ENCODE assay signal across 10 cellular contexts in genomic region chr4:15410750-15411149, GRCh38. TPM values are rescaled to one million over a fixed set of nuclear protein-coding genes. Genes with fewer than 3 reads are reported as not detected.
DNase-seq lines count a peak whose midpoint lies in the region; ATAC-seq and TF ChIP-seq lines count a peak whose summit lies in the region.
"Had no signal": no experiment of that assay in that cellular context is flagged by ENCODE, and none has a peak within 500 bp of the region (broad histone marks: within the 10 kb centered on the region; RNA-seq: fewer than 3 reads in every experiment).

No MANE protein-coding gene starts in this region.

- CTCF ChIA-PET in SK-N-SH (lab: Yijun Ruan, JAX): interaction anchor here (2.0 kb wide), 1 partner anchor 47 kb away, joined by 9 read pairs; no protein-coding TSS in a partner anchor

- H3K4me3 ChIP-seq in BLaER1 treated with 17β-estradiol and CSF1 and Interleukin-3, amounts not matched to agents 10 nM and 100 nM: peak overlapping the region in 2 of 10 experiments; percentile 12 to 24; a peak in 4 of 20 replicates
- no peak overlapping the region for H3K4me3 ChIP-seq in SK-N-SH (ENCODE audit: low read depth in 2 of 2, low read length in 1 of 2)
- no peak overlapping the region for H3K4me3 ChIP-seq in hepatocyte
- H3K4me3 ChIP-seq: right atrium auricular region, suprapubic skin had no signal

- peak overlapping the region in 7 of 11 experiments; percentile 10 to 69 (median 43); a peak in 10 of 22 replicates for H3K9ac ChIP-seq in BLaER1 treated with 17β-estradiol and CSF1 and Interleukin-3, amounts not matched to agents 10 nM and 100 nM
- no peak overlapping the region for H3K9ac ChIP-seq in SK-N-SH

- H3K4me2 ChIP-seq in BLaER1 treated with 17β-estradiol and CSF1 and Interleukin-3, amounts not matched to agents 10 nM and 100 nM: peak overlapping the region; percentile 62 to 86 (median 72)
- no peak overlapping the region for H3K4me2 ChIP-seq in SK-N-SH
- peak overlapping the region; percentile 11 for H3K4me2 ChIP-seq in hepatocyte

- WGBS in SK-N-SH (ENCODE audit: low lambda C conversion rate): 37% methylated on average over 6 of the region's 6 CpGs
- WGBS in hepatocyte (ENCODE audit: low lambda C conversion rate, missing lambda C conversion rate): 30% methylated on average over 6 of the region's 6 CpGs

- no peaks in the 10 kb centered on the region for H3K9me3 Mint-ChIP-seq in mesothelial cell of epicardium

- no peak overlapping the region for H3K27ac Mint-ChIP-seq in mesothelial cell of epicardium

- H3K27me3 Mint-ChIP-seq in mesothelial cell of epicardium (ENCODE audit: low read depth): no peaks in the 10 kb centered on the region

- TF ChIP-seq EP300 in SK-N-SH (IDR thresholded peaks at IDR 0.05; ENCODE audit: borderline replicate concordance in 1 of 2, low read depth in 1 of 2, low read length in 1 of 2): peak in 1 of 2 experiments; percentile 77; a peak in 2 of 4 replicates

- TF ChIP-seq CTCF in SK-N-SH (IDR thresholded peaks at IDR 0.05) (no peak), hepatocyte (IDR thresholded peaks at IDR 0.05; ENCODE audit: poor library complexity) (no peak), mesothelial cell of epicardium (IDR thresholded peaks at IDR 0.05; ENCODE audit: unreplicated experiment) (no peak)

- ATAC-seq in HG02610 (IDR thresholded peaks at IDR 0.05; ENCODE audit: unreplicated experiment) (peak; percentile 52), GM19467 (IDR thresholded peaks at IDR 0.05; ENCODE audit: unreplicated experiment) (no peak)

- peaks cover 66 to 85% (median 78%) of the 10 kb centered on the region in 10 experiments for H3K4me1 ChIP-seq in BLaER1 treated with 17β-estradiol and CSF1 and Interleukin-3, amounts not matched to agents 10 nM and 100 nM
- H3K4me1 ChIP-seq in SK-N-SH (ENCODE audit: control insufficient read depth in 1 of 2, insufficient read depth in 2 of 2, low read depth in 1 of 2, low read length in 1 of 2) (peaks cover 12 to 15% of the 10 kb centered on the region in 2 experiments; a peak in 2 of 4 replicates), hepatocyte (ENCODE audit: insufficient read depth) (no peaks in the 10 kb centered on the region)

- H3K9me2 ChIP-seq in SK-N-SH: no peaks in the 10 kb centered on the region
- H3K9me2 ChIP-seq in hepatocyte (replicated peaks; ENCODE audit: insufficient read depth): no peaks in the 10 kb centered on the region

- no peak; the same call in 1 of the 2 replicates for TF ChIP-seq RAD21 in SK-N-SH (IDR thresholded peaks at IDR 0.05; ENCODE audit: low read length)

- peaks cover 0 to 8% (median 0%) of the 10 kb centered on the region in 11 experiments; a peak in 4 of 22 replicates for H3K9me3 ChIP-seq in BLaER1 treated with 17β-estradiol and CSF1 and Interleukin-3, amounts not matched to agents 10 nM and 100 nM (replicated peaks in 1 of 11)
- H3K9me3 ChIP-seq in SK-N-SH (no peaks in the 10 kb centered on the region), hepatocyte (ENCODE audit: low read depth) (no peaks in the 10 kb centered on the region)
- H3K9me3 ChIP-seq: right atrium auricular region, suprapubic skin had no signal

- no peaks in the 10 kb centered on the region for H4K20me1 ChIP-seq in BLaER1 treated with 17β-estradiol and CSF1 and Interleukin-3, amounts not matched to agents 10 nM and 100 nM
- no peaks in the 10 kb centered on the region for H4K20me1 ChIP-seq in SK-N-SH (ENCODE audit: insufficient read depth)
- H4K20me1 ChIP-seq in hepatocyte (ENCODE audit: insufficient read depth, poor library complexity, severe bottlenecking): no peaks in the 10 kb centered on the region

- no peaks in the 10 kb centered on the region for H3K36me3 ChIP-seq in BLaER1 treated with 17β-estradiol and CSF1 and Interleukin-3, amounts not matched to agents 10 nM and 100 nM
- no peaks in the 10 kb centered on the region for H3K36me3 ChIP-seq in SK-N-SH (replicated peaks in 1 of 2; ENCODE audit: control insufficient read depth in 1 of 2, insufficient read depth in 2 of 2, low read length in 1 of 2)
- no peaks in the 10 kb centered on the region for H3K36me3 ChIP-seq in hepatocyte (replicated peaks; ENCODE audit: insufficient read depth, low read depth)
- H3K36me3 ChIP-seq: right atrium auricular region, suprapubic skin had no signal

- no peaks in the 10 kb centered on the region for H3K27me3 ChIP-seq in BLaER1 treated with 17β-estradiol and CSF1 and Interleukin-3, amounts not matched to agents 10 nM and 100 nM
- H3K27me3 ChIP-seq in SK-N-SH (ENCODE audit: insufficient read depth): no peaks in the 10 kb centered on the region
- no peaks in the 10 kb centered on the region for H3K27me3 ChIP-seq in hepatocyte
- H3K27me3 ChIP-seq: right atrium auricular region, suprapubic skin had no signal

- H3K36me3 Mint-ChIP-seq in mesothelial cell of epicardium: no peaks in the 10 kb centered on the region

- peak overlapping the region in 9 of 11 experiments; percentile 48 to 82 (median 76); a peak in 19 of 22 replicates for H3K27ac ChIP-seq in BLaER1 treated with 17β-estradiol and CSF1 and Interleukin-3, amounts not matched to agents 10 nM and 100 nM
- peak overlapping the region in 1 of 2 experiments; percentile 74; a peak in 2 of 4 replicates for H3K27ac ChIP-seq in SK-N-SH (ENCODE audit: low read depth in 2 of 2, low read length in 1 of 2)
- H3K27ac ChIP-seq in hepatocyte: no peak overlapping the region
- H3K27ac ChIP-seq: right atrium auricular region, suprapubic skin had no signal

- no peak overlapping the region for H3K4me3 Mint-ChIP-seq in mesothelial cell of epicardium

- H3K79me2 ChIP-seq in SK-N-SH (ENCODE audit: insufficient read depth) (no peaks in the 10 kb centered on the region), hepatocyte (no peaks in the 10 kb centered on the region)

- H3K4me1 Mint-ChIP-seq in mesothelial cell of epicardium: peaks cover 6% of the 10 kb centered on the region

- DNase-seq in SK-N-SH (peak; percentile 23), hepatocyte (ENCODE audit: low spot score) (no peak), NCI-H774 (lab: John Stamatoyannopoulos, UW) (no peak), mesothelial cell of epicardium (ENCODE audit: low spot score in 2 of 2, unreplicated experiment in 2 of 2) (no peak), D341Med (ENCODE audit: low spot score) (no peak)

- peaks cover 7% of the 10 kb centered on the region for H3F3A ChIP-seq in SK-N-SH (replicated peaks; ENCODE audit: insufficient read depth)

- H2AFZ ChIP-seq in SK-N-SH (ENCODE audit: low read depth) (peak overlapping the region; percentile 44; the same call in 1 of the 2 replicates), hepatocyte (no peak overlapping the region)

- POLR2A ChIA-PET in SK-N-SH (lab: Yijun Ruan, JAX): no interaction called here

TF ChIP-seq in SK-N-SH, 30 proteins besides CTCF, POLR2A, EP300 and RAD21 (continues in another document):
- peak; percentile 65 for TF ChIP-seq GATA2 (CRISPR knock-in tag; IDR thresholded peaks at IDR 0.05)
- TF ChIP-seq RFX5 (IDR thresholded peaks at IDR 0.05; ENCODE audit: low read length): no peak
- no peak for TF ChIP-seq CHD2 (IDR thresholded peaks at IDR 0.05; ENCODE audit: low read length, partially characterized antibody)
- TF ChIP-seq, protein P1, sequence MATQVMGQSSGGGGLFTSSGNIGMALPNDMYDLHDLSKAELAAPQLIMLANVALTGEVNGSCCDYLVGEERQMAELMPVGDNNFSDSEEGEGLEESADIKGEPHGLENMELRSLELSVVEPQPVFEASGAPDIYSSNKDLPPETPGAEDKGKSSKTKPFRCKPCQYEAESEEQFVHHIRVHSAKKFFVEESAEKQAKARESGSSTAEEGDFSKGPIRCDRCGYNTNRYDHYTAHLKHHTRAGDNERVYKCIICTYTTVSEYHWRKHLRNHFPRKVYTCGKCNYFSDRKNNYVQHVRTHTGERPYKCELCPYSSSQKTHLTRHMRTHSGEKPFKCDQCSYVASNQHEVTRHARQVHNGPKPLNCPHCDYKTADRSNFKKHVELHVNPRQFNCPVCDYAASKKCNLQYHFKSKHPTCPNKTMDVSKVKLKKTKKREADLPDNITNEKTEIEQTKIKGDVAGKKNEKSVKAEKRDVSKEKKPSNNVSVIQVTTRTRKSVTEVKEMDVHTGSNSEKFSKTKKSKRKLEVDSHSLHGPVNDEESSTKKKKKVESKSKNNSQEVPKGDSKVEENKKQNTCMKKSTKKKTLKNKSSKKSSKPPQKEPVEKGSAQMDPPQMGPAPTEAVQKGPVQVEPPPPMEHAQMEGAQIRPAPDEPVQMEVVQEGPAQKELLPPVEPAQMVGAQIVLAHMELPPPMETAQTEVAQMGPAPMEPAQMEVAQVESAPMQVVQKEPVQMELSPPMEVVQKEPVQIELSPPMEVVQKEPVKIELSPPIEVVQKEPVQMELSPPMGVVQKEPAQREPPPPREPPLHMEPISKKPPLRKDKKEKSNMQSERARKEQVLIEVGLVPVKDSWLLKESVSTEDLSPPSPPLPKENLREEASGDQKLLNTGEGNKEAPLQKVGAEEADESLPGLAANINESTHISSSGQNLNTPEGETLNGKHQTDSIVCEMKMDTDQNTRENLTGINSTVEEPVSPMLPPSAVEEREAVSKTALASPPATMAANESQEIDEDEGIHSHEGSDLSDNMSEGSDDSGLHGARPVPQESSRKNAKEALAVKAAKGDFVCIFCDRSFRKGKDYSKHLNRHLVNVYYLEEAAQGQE (IDR thresholded peaks at IDR 0.05; ENCODE audit: low read depth, low read length): no peak
- no peak for TF ChIP-seq MEF2A (IDR thresholded peaks at IDR 0.05; ENCODE audit: borderline replicate concordance, low read depth)
- TF ChIP-seq, protein P2, sequence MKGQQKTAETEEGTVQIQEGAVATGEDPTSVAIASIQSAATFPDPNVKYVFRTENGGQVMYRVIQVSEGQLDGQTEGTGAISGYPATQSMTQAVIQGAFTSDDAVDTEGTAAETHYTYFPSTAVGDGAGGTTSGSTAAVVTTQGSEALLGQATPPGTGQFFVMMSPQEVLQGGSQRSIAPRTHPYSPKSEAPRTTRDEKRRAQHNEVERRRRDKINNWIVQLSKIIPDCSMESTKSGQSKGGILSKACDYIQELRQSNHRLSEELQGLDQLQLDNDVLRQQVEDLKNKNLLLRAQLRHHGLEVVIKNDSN (IDR thresholded peaks at IDR 0.05; ENCODE audit: borderline replicate concordance, low read depth): no peak
- peak; percentile 77 for TF ChIP-seq FOXJ3 (CRISPR knock-in tag; IDR thresholded peaks at IDR 0.05)
- 0 out of 2 replicates have a peak, but pooled peaks have one; percentile 21 for TF ChIP-seq MXI1 (IDR thresholded peaks at IDR 0.05; ENCODE audit: low read depth, low read length)
- TF ChIP-seq TAF1 (IDR thresholded peaks at IDR 0.05; ENCODE audit: borderline replicate concordance, low read depth, low read length): no peak

RNA-seq across cellular contexts. Expression of gene C1QTNF7, which starts 17.1 kb away (rescaled TPM):
- polyA plus RNA-seq in SK-N-SH (2012; rRNA removed): not detected in 2 replicates
- polyA plus RNA-seq in SK-N-SH (2012; cell fraction: cytosol; rRNA removed): 0.01 and 0.07 TPM in 2 replicates
- not detected in 2 replicates for polyA plus RNA-seq in SK-N-SH (2012; cell fraction: nucleus; rRNA removed)
- 1.4 and 10.5 TPM in 2 replicates for total RNA-seq in hepatocyte
- polyA plus RNA-seq in hepatocyte: 1.1 and 1.4 TPM in 2 replicates
- total RNA-seq in mesothelial cell of epicardium: 3.9 to 4.4 TPM (median 4.1 TPM) in 3 replicates

RNA-seq across cellular contexts. Expression of gene CC2D2A, which starts 58.9 kb away (rescaled TPM):
- 17.8 and 23.4 TPM in 2 replicates for polyA plus RNA-seq in SK-N-SH (2012; rRNA removed)
- polyA plus RNA-seq in SK-N-SH (2012; cell fraction: cytosol; rRNA removed): 21.0 and 22.2 TPM in 2 replicates
- 28.6 and 29.9 TPM in 2 replicates for polyA plus RNA-seq in SK-N-SH (2012; cell fraction: nucleus; rRNA removed)
- 20.5 and 33.6 TPM in 2 replicates for total RNA-seq in hepatocyte
- 4.5 and 6.8 TPM in 2 replicates for polyA plus RNA-seq in hepatocyte
- 20.8 to 24.0 TPM (median 20.9 TPM) in 3 replicates for total RNA-seq in mesothelial cell of epicardium
